Comparison of ENCODE assay signal across 9 cellular contexts in genomic region chr6:28474441-28475219, GRCh38. TPM values are rescaled to one million over a fixed set of nuclear protein-coding genes. Genes with fewer than 3 reads are reported as not detected.
DNase-seq lines count a peak whose midpoint lies in the region; ATAC-seq and TF ChIP-seq lines count a peak whose summit lies in the region.
"Had no signal": no experiment of that assay in that cellular context is flagged by ENCODE, and none has a peak within 500 bp of the region (broad histone marks: within the 10 kb centered on the region; RNA-seq: fewer than 3 reads in every experiment).

No MANE protein-coding gene starts in this region.

- CTCF ChIA-PET in BJ (lab: Yijun Ruan, JAX) = interaction anchor here (1.5 kb wide), 1 partner anchor 77 kb away, joined by 3 read pairs; no protein-coding TSS in a partner anchor

- peak; percentile 46 for ATAC-seq in GM18868 (IDR thresholded peaks at IDR 0.05; ENCODE audit: unreplicated experiment)
- ATAC-seq in activated T-cell treated with anti-CD3 and anti-CD28 coated beads, Interleukin-2, amount 50 U/mL, for 72 hours (replicated peaks in 1 of 2) = peak; percentile 87 to 94
- ATAC-seq in HG02610 (IDR thresholded peaks at IDR 0.05; ENCODE audit: unreplicated experiment) = no peak

- H3K36me3 ChIP-seq in BJ (ENCODE audit: control insufficient read depth, insufficient read depth, low read length) = no peaks in the 10 kb centered on the region
- no peaks in the 10 kb centered on the region for H3K36me3 ChIP-seq in iPS-20b (ENCODE audit: insufficient read depth, low read depth, low read length)
- no peaks in the 10 kb centered on the region for H3K36me3 ChIP-seq in sigmoid colon
- H3K36me3 ChIP-seq: pancreas had no signal

- no peak for TF ChIP-seq EP300 in sigmoid colon (IDR thresholded peaks at IDR 0.05)

- peaks cover 68% of the 10 kb centered on the region for H3K27me3 Mint-ChIP-seq in activated T-cell treated with anti-CD3 and anti-CD28 coated beads, Interleukin-2, amount 50 U/mL, for 72 hours (ENCODE audit: low read depth)

- DNase-seq in BJ (ENCODE audit: low read depth) (peak; percentile 41), NCI-H1930 (lab: John Stamatoyannopoulos, UW) (peak; percentile 12 to 59), lower leg skin (ENCODE audit: low spot score in 2 of 2) (no peak), sigmoid colon (no peak)
- peak; percentile 28 to 33 for DNase-seq in activated T-cell treated with anti-CD3 and anti-CD28 coated beads, Interleukin-2, amount 50 U/mL, for 72 hours
- DNase-seq: pancreas had no signal

- H3K4me1 Mint-ChIP-seq in activated T-cell treated with anti-CD3 and anti-CD28 coated beads, Interleukin-2, amount 50 U/mL, for 72 hours (ENCODE audit: low read depth) = peaks cover 21% of the 10 kb centered on the region

- POLR2A ChIA-PET in BJ (lab: Charles Lee) = no interaction called here

- peak overlapping the region; percentile 37 for H3K4me3 ChIP-seq in BJ (ENCODE audit: low read depth, low read length)
- peak overlapping the region; percentile 93 for H3K4me3 ChIP-seq in iPS-20b (ENCODE audit: low read length)
- H3K4me3 ChIP-seq in lower leg skin (ENCODE audit: low read depth, poor library complexity, severe bottlenecking) = no peak overlapping the region
- no peak overlapping the region for H3K4me3 ChIP-seq in sigmoid colon
- H3K4me3 ChIP-seq: pancreas had no signal

- no peak for TF ChIP-seq CTCF in BJ (IDR thresholded peaks at IDR 0.05; ENCODE audit: insufficient read depth, low read depth, low read length)
- no peak for TF ChIP-seq CTCF in lower leg skin (IDR thresholded peaks at IDR 0.05)
- no peak for TF ChIP-seq CTCF in sigmoid colon (IDR thresholded peaks at IDR 0.05)

- peaks cover 2% of the 10 kb centered on the region for H3K27me3 ChIP-seq in BJ (ENCODE audit: control insufficient read depth, insufficient read depth, low read length)
- H3K27me3 ChIP-seq in iPS-20b (ENCODE audit: insufficient read depth, low read length) = 0 out of 2 replicates have a peak, but pooled peaks cover under 1% of the 10 kb centered on the region
- peaks cover 0 to 25% (median 6%) of the 10 kb centered on the region in 3 donors for H3K27me3 ChIP-seq in sigmoid colon

- H3K9ac ChIP-seq in iPS-20b (ENCODE audit: low read depth, low read length) = peak overlapping the region; percentile 47; the same call in 1 of the 2 replicates

- H3K4me1 ChIP-seq in iPS-20b (ENCODE audit: insufficient read depth, low read length) (no peaks in the 10 kb centered on the region), sigmoid colon (no peaks in the 10 kb centered on the region)
- H3K4me1 ChIP-seq: pancreas had no signal

- TF ChIP-seq POLR2A in lower leg skin (IDR thresholded peaks at IDR 0.05) (no peak), sigmoid colon (IDR thresholded peaks at IDR 0.05) (no peak)

- intact Hi-C loops in lower leg skin (cut with DNase I; ENCODE audit: low total_unique reads) (no loop called here), sigmoid colon (cut with DNase I) (no loop called here)

- H3K9me3 ChIP-seq in iPS-20b (ENCODE audit: insufficient read depth, low read depth, low read length) (no peaks in the 10 kb centered on the region), sigmoid colon (no peaks in the 10 kb centered on the region)
- H3K9me3 ChIP-seq: pancreas had no signal

- peak overlapping the region; percentile 71 to 82 for H3K4me3 Mint-ChIP-seq in activated T-cell treated with anti-CD3 and anti-CD28 coated beads, Interleukin-2, amount 50 U/mL, for 72 hours

- WGBS in lower leg skin, 2 donors = 4 to 7% methylated on average over 18 of the region's 18 CpGs
- 8 to 21% methylated on average over 18 of the region's 18 CpGs for WGBS in sigmoid colon, 2 donors

- no peaks in the 10 kb centered on the region for H3K9me3 Mint-ChIP-seq in activated T-cell treated with anti-CD3 and anti-CD28 coated beads, Interleukin-2, amount 50 U/mL, for 72 hours

- H3K27ac Mint-ChIP-seq in activated T-cell treated with anti-CD3 and anti-CD28 coated beads, Interleukin-2, amount 50 U/mL, for 72 hours = peak overlapping the region; percentile 92

- H3K36me3 Mint-ChIP-seq in activated T-cell treated with anti-CD3 and anti-CD28 coated beads, Interleukin-2, amount 50 U/mL, for 72 hours (ENCODE audit: insufficient read depth in 2 of 2) = no peaks in the 10 kb centered on the region

- H3K27ac ChIP-seq in iPS-20b (ENCODE audit: low read length) = no peak overlapping the region
- H3K27ac ChIP-seq in sigmoid colon = no peak overlapping the region
- H3K27ac ChIP-seq: pancreas had no signal

RNA-seq across cellular contexts. Expression of gene ZSCAN23, which starts 31.3 kb away (rescaled TPM):
- 1.8 and 2.3 TPM in 2 replicates for polyA plus RNA-seq in BJ (2011; rRNA removed)
- polyA minus RNA-seq in BJ (2011; rRNA and poly(A)+ RNA removed) = 2.7 and 2.9 TPM in 2 replicates
- total RNA-seq in activated T-cell treated with anti-CD3 and anti-CD28 coated beads, Interleukin-2, amount 50 U/mL, for 72 hours = 1 to 10 TPM; 2.5 to 4.3 TPM
- total RNA-seq in lower leg skin = 1 to 10 TPM in 1 of 4 donors, under 1 TPM in 2, not detected in 1; 0.25 to 1.2 (median 0.65) TPM
- 1 to 10 TPM; 1.8 to 3.9 (median 2.5) TPM for total RNA-seq in sigmoid colon
- polyA plus RNA-seq in sigmoid colon = 1 to 10 TPM in 1 of 3 donors, under 1 TPM in 1, not detected in 1; 0.79 to 4.2 TPM

RNA-seq across cellular contexts. Expression of gene GPX6, which starts 41.0 kb away (rescaled TPM):
- polyA plus RNA-seq in BJ (2011; rRNA removed) (not detected in 2 replicates), sigmoid colon (not detected)
- polyA minus RNA-seq in BJ (2011; rRNA and poly(A)+ RNA removed) = not detected in 2 replicates
- not detected for total RNA-seq in activated T-cell treated with anti-CD3 and anti-CD28 coated beads, Interleukin-2, amount 50 U/mL, for 72 hours
- total RNA-seq in lower leg skin (not detected), sigmoid colon (not detected)
- total RNA-seq: pancreas had no signal
- polyA plus RNA-seq: pancreas had no signal

RNA-seq across cellular contexts. Expression of gene GPX5, which starts 51.1 kb away (rescaled TPM):
- polyA plus RNA-seq in BJ (2011; rRNA removed) = not detected in 2 replicates
- not detected in 2 replicates for polyA minus RNA-seq in BJ (2011; rRNA and poly(A)+ RNA removed)
- not detected for total RNA-seq in activated T-cell treated with anti-CD3 and anti-CD28 coated beads, Interleukin-2, amount 50 U/mL, for 72 hours
- not detected for total RNA-seq in lower leg skin
- total RNA-seq in sigmoid colon = not detected
- polyA plus RNA-seq in sigmoid colon = not detected
- total RNA-seq: pancreas had no signal
- polyA plus RNA-seq: pancreas had no signal

Comparison
In these comparisons a context has a peak if more than half of its experiments do, and no peak if none do; other contexts are left out.
1. DNase-seq: peak in BJ (single experiment), NCI-H1930 (2 of 2) and activated T-cell treated with anti-CD3 and anti-CD28 coated beads, Interleukin-2, amount 50 U/mL, for 72 hours (2 of 2); none in lower leg skin (0 of 2) and sigmoid colon (single experiment).
2. H3K4me3 ChIP-seq: peak in BJ (single experiment) and iPS-20b (single experiment); none in lower leg skin (single experiment) and sigmoid colon (0 of 4).